7 cellular contexts compared by ENCODE assay signal in the genomic region with DNA sequence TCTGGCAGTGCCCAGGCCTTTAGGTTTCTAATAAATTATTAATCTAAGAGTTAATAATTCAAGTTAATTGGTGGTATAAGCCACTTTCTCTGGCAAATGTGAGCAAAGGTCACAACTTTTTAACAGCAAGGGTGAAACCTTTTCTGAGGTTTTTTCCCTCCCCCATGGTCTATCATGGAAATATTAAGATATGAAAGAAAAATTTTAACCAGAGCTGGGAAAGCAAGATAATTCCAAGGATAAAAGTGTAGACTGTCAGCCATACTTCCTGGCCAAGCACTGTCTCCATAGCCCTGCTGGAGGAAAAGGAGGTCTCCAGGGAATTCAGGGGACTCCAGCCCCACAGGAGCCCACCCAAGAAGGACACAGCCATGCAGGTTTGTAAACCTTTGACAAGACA.
"Had no signal": no experiment of that assay in that cellular context is flagged by ENCODE, and none has a peak within 500 bp of the region (broad histone marks: within the 10 kb centered on the region; RNA-seq: fewer than 3 reads in every experiment).

No MANE protein-coding gene starts in this region.

- H3K4me3 Mint-ChIP-seq: HFFc6, IgD-negative memory B cell had no signal

- H3K4me1 Mint-ChIP-seq: IgD-negative memory B cell had no signal

- H3K9me3 Mint-ChIP-seq: HFFc6, IgD-negative memory B cell had no signal

- DNase-seq: GM23248, GOT3, H7, HFFc6 had no signal

- H3K4me3 ChIP-seq: GM23248, HAP-1 had no signal

- H3K27ac Mint-ChIP-seq: HFFc6, IgD-negative memory B cell had no signal

- H3K27ac ChIP-seq: GM23248 had no signal

- H3K36me3 ChIP-seq: HAP-1 had no signal

- H3K4me1 ChIP-seq: HAP-1 had no signal

- ATAC-seq: HCT116 had no signal

- H3K9ac ChIP-seq: GM23248 had no signal

- H3K9me3 ChIP-seq: HAP-1 had no signal

- H2AFZ ChIP-seq: GM23248 had no signal
